In genomic region chr12:24950231-24950834, GRCh38 we compare ENCODE assay signal across 11 cellular contexts. TPM values are rescaled to one million over a fixed set of nuclear protein-coding genes. Genes with fewer than 3 reads are reported as not detected.
DNase-seq lines count a peak whose midpoint lies in the region; ATAC-seq and TF ChIP-seq lines count a peak whose summit lies in the region.
"Had no signal": no experiment of that assay in that cellular context is flagged by ENCODE, and none has a peak within 500 bp of the region (broad histone marks: within the 10 kb centered on the region; RNA-seq: fewer than 3 reads in every experiment).

No MANE protein-coding gene starts in this region.

- H2BK120ac ChIP-seq in trophoblast cell (ENCODE audit: insufficient read depth, low read length, poor library complexity) = no peak overlapping the region

- H3K36me3 ChIP-seq in Loucy (ENCODE audit: insufficient read depth, low read length) = no peaks in the 10 kb centered on the region
- H3K36me3 ChIP-seq in trophoblast cell (ENCODE audit: control insufficient read depth in 1 of 2, insufficient read depth in 2 of 2, low read length in 2 of 2) = peaks cover 0 to 2% of the 10 kb centered on the region in 2 experiments
- no peaks in the 10 kb centered on the region for H3K36me3 ChIP-seq in mammary epithelial cell (ENCODE audit: insufficient read depth, low read length)
- H3K36me3 ChIP-seq: brain microvascular endothelial cell had no signal

- H3K36me3 Mint-ChIP-seq in nephron progenitor cell (ENCODE audit: low read depth) = peaks cover 5% of the 10 kb centered on the region

- TF ChIP-seq CTCF in Loucy (conservative IDR thresholded peaks at IDR 0.05; ENCODE audit: low read length) = no peak
- TF ChIP-seq CTCF in nephron progenitor cell (IDR thresholded peaks at IDR 0.05) = no peak
- TF ChIP-seq CTCF in mammary epithelial cell (conservative IDR thresholded peaks at IDR 0.05 in 1 of 2, IDR thresholded peaks at IDR 0.05 in 1 of 2; ENCODE audit: extremely low read depth in 1 of 2, insufficient read depth in 1 of 2, low read depth in 1 of 2, low read length in 2 of 2) = no peak

- no peak overlapping the region for H4K12ac ChIP-seq in trophoblast cell (ENCODE audit: low read depth, low read length)

- no peak overlapping the region for H2BK5ac ChIP-seq in trophoblast cell (ENCODE audit: low read depth, low read length, poor library complexity)

- H3K9me3 ChIP-seq in Loucy (ENCODE audit: insufficient read depth, low read depth, low read length) (no peaks in the 10 kb centered on the region), trophoblast cell (ENCODE audit: insufficient read depth, low read depth, low read length) (no peaks in the 10 kb centered on the region), mammary epithelial cell (replicated peaks; ENCODE audit: insufficient read depth, low read length) (no peaks in the 10 kb centered on the region)

- DNase-seq in nephron progenitor cell (no peak), trophoblast cell (no peak), COR-L47 (lab: John Stamatoyannopoulos, UW) (no peak), mammary epithelial cell (no peak), DMS53 treated with DMSO at 0.1 percent for 48 hours (lab: John Stamatoyannopoulos, UW; ENCODE audit: unreplicated experiment) (no peak)
- DNase-seq: activated CD4-positive, alpha-beta T cell treated with anti-CD3 and anti-CD28 coated beads for 4 hours; brain microvascular endothelial cell; stimulated activated CD4-positive, alpha-beta T cell treated with anti-CD3 and anti-CD28 coated beads, Interleukin-2, amount 100 ng/mL, for 24 hours had no signal

- no TSS peak for BruUV-seq in mammary epithelial cell (replicated peaks; lab: Mats Ljungman, UMichigan)

- peaks cover 29% of the 10 kb centered on the region for H3K4me1 ChIP-seq in Loucy (ENCODE audit: insufficient read depth, low read length, poor library complexity, severe bottlenecking)
- H3K4me1 ChIP-seq in trophoblast cell (ENCODE audit: control insufficient read depth in 1 of 2, insufficient read depth in 2 of 2, low read length in 2 of 2) = peaks cover 9 to 11% of the 10 kb centered on the region in 2 experiments
- peaks cover 27% of the 10 kb centered on the region for H3K4me1 ChIP-seq in mammary epithelial cell (ENCODE audit: insufficient read depth, low read length)

- H3K23ac ChIP-seq in trophoblast cell (ENCODE audit: low read length) = no peak overlapping the region

- CTCF ChIA-PET in mammary epithelial cell (lab: Charles Lee; ENCODE audit: low non-redundant PET) = no interaction called here

- H3K9me2 ChIP-seq in Loucy (replicated peaks; ENCODE audit: low read depth, low read length) = no peaks in the 10 kb centered on the region

- 0 out of 2 replicates have a peak overlapping the region, but pooled peaks have one; percentile 23 for H2AFZ ChIP-seq in Loucy (ENCODE audit: low read length)
- H2AFZ ChIP-seq in trophoblast cell (ENCODE audit: insufficient read depth, low read length, poor library complexity) = no peak overlapping the region
- no peak overlapping the region for H2AFZ ChIP-seq in mammary epithelial cell (ENCODE audit: low read depth, low read length)

- peaks cover 4% of the 10 kb centered on the region for H3K27me3 Mint-ChIP-seq in nephron progenitor cell (ENCODE audit: low read depth, poor library complexity)

- ATAC-seq in GM18907 (IDR thresholded peaks at IDR 0.05; ENCODE audit: unreplicated experiment) = peak; percentile 59
- peak; percentile 31 for ATAC-seq in HG02588 (IDR thresholded peaks at IDR 0.05; ENCODE audit: unreplicated experiment)

- H3K4me3 Mint-ChIP-seq in nephron progenitor cell = peak overlapping the region; percentile 30

- H4K8ac ChIP-seq in trophoblast cell (ENCODE audit: low read depth, low read length) = no peak overlapping the region

- no peaks in the 10 kb centered on the region for H3K9me3 Mint-ChIP-seq in nephron progenitor cell

- no peak overlapping the region for H3K27ac Mint-ChIP-seq in nephron progenitor cell

- no peak overlapping the region for H3K4ac ChIP-seq in trophoblast cell (ENCODE audit: low read depth, low read length)

- intact Hi-C loops in mammary epithelial cell (cut with micrococcal nuclease) = no loop called here

- in situ Hi-C loops in mammary epithelial cell (cut with MboI; ENCODE audit: low sequenced_read_pairs in 2 of 2) = no loop called here

- peak overlapping the region; percentile 10 for H3K4me3 ChIP-seq in Loucy (ENCODE audit: low read length, poor library complexity, severe bottlenecking)
- no peak overlapping the region for H3K4me3 ChIP-seq in trophoblast cell (ENCODE audit: low read depth, low read length)
- H3K4me3 ChIP-seq in mammary epithelial cell (replicated peaks in 1 of 3; ENCODE audit: insufficient read depth in 1 of 3, low read depth in 2 of 3, low read length in 3 of 3) = no peak overlapping the region

- H3K4me1 Mint-ChIP-seq in nephron progenitor cell = peaks cover 65% of the 10 kb centered on the region

- H2BK12ac ChIP-seq in trophoblast cell (ENCODE audit: low read length) = no peak overlapping the region

- no peak overlapping the region for H3K18ac ChIP-seq in trophoblast cell (ENCODE audit: low read length)

- no peak overlapping the region for H2AK5ac ChIP-seq in trophoblast cell (ENCODE audit: low read length)

- no CpG with 5 or more reads among the region's 3 CpGs for WGBS in trophoblast cell (ENCODE audit: extremely low coverage, insufficient coverage, insufficient read length)
- 100% methylated on average over 2 of the region's 3 CpGs for WGBS in mammary epithelial cell (ENCODE audit: low coverage, missing lambda C conversion rate)

- H3K27ac ChIP-seq in trophoblast cell (ENCODE audit: low read depth, low read length) (no peak overlapping the region), mammary epithelial cell (ENCODE audit: insufficient read depth, low read depth, low read length) (no peak overlapping the region)
- H3K27ac ChIP-seq: brain microvascular endothelial cell had no signal

- no peak overlapping the region for H3K14ac ChIP-seq in trophoblast cell (ENCODE audit: low read length)

- H4K91ac ChIP-seq in trophoblast cell (ENCODE audit: low read depth, low read length) = no peak overlapping the region

- H3K79me2 ChIP-seq in Loucy (ENCODE audit: insufficient read depth, low read length) (peaks cover 35% of the 10 kb centered on the region), trophoblast cell (ENCODE audit: control insufficient read depth, insufficient read depth, low read length, poor library complexity) (peaks cover 11% of the 10 kb centered on the region), mammary epithelial cell (ENCODE audit: insufficient read depth, low read length) (peaks cover 3% of the 10 kb centered on the region)

- no peaks in the 10 kb centered on the region for H3F3A ChIP-seq in Loucy (ENCODE audit: low read depth)

- peaks cover 27% of the 10 kb centered on the region for H3K79me1 ChIP-seq in trophoblast cell (ENCODE audit: low read length)

- peak overlapping the region; percentile 78 for H3K4me2 ChIP-seq in Loucy (ENCODE audit: low read depth, low read length, poor library complexity, severe bottlenecking)
- no peak overlapping the region for H3K4me2 ChIP-seq in trophoblast cell (ENCODE audit: low read length)
- no peak overlapping the region for H3K4me2 ChIP-seq in mammary epithelial cell (ENCODE audit: insufficient read depth, low read depth, low read length)

- dilution Hi-C loops in mammary epithelial cell (cut with HindIII; ENCODE audit: low sequenced_read_pairs) = no loop called here

- H3K27me3 ChIP-seq in Loucy (ENCODE audit: insufficient read depth, low read length, poor library complexity, severe bottlenecking) (no peaks in the 10 kb centered on the region), trophoblast cell (ENCODE audit: insufficient read depth, low read length) (no peaks in the 10 kb centered on the region), mammary epithelial cell (ENCODE audit: insufficient read depth, low read length) (no peaks in the 10 kb centered on the region)
- H3K27me3 ChIP-seq: brain microvascular endothelial cell had no signal

- H3K9ac ChIP-seq in Loucy (ENCODE audit: low read depth, low read length, poor library complexity, severe bottlenecking) (peak overlapping the region; percentile 97), trophoblast cell (ENCODE audit: low read length) (no peak overlapping the region), mammary epithelial cell (ENCODE audit: insufficient read depth, low read length) (no peak overlapping the region)

- H4K20me1 ChIP-seq in Loucy (ENCODE audit: insufficient read depth, low read length, poor library complexity, severe bottlenecking) (peaks cover 12% of the 10 kb centered on the region), mammary epithelial cell (ENCODE audit: insufficient read depth, low read length) (no peaks in the 10 kb centered on the region)

RNA-seq across cellular contexts. Expression of gene BCAT1, which starts 1.4 kb away (rescaled TPM):
- 80.8 and 83.0 TPM in 2 replicates for polyA plus RNA-seq in trophoblast cell (2013)
- 10 to 100 TPM in 1 of 2 donors, 1 to 10 TPM in 1; 5.8 to 35.5 TPM for total RNA-seq in mammary epithelial cell
- 2.6 TPM for polyA plus RNA-seq in mammary epithelial cell
- 31.8 TPM for polyA minus RNA-seq in mammary epithelial cell
